Comparison of ENCODE assay signal across 8 cellular contexts in genomic region chr16:67158637-67159600, GRCh38. TPM values are rescaled to one million over a fixed set of nuclear protein-coding genes. Genes with fewer than 3 reads are reported as not detected.
DNase-seq lines count a peak whose midpoint lies in the region; ATAC-seq and TF ChIP-seq lines count a peak whose summit lies in the region.

No MANE protein-coding gene starts in this region.

- peak overlapping the region; percentile 94 for H3K27ac Mint-ChIP-seq in activated B cell treated with CpG ODN at 0.5 μM for 24 hours

- peak overlapping the region; percentile 77 to 97 (median 92) for H3K4me3 ChIP-seq in BLaER1 treated with 17β-estradiol and CSF1 and Interleukin-3, amounts not matched to agents 10 nM and 100 nM
- H3K4me3 ChIP-seq in colonic mucosa (peak overlapping the region; percentile 98), mucosa of stomach (ENCODE audit: low read length) (peak overlapping the region; percentile 86)

- DNase-seq in activated B cell treated with CpG ODN at 0.5 μM for 24 hours (peak; percentile 78), colonic mucosa (peak; percentile 76), NCI-H2196 treated with DMSO at 0.1 percent for 48 hours (lab: John Stamatoyannopoulos, UW; ENCODE audit: unreplicated experiment) (no peak)
- DNase-seq in stimulated activated naive CD4-positive, alpha-beta T cell treated with Interleukin-2 at 50 U/mL for 16 hours (lab: John Stamatoyannopoulos, UW), result peak; percentile 78

- H3K36me3 Mint-ChIP-seq in activated B cell treated with CpG ODN at 0.5 μM for 24 hours (ENCODE audit: low read depth), result peaks cover 3% of the 10 kb centered on the region

- no peaks in the 10 kb centered on the region for H3K9me3 ChIP-seq in BLaER1 treated with 17β-estradiol and CSF1 and Interleukin-3, amounts not matched to agents 10 nM and 100 nM (replicated peaks in 1 of 11)
- H3K9me3 ChIP-seq in colonic mucosa (no peaks in the 10 kb centered on the region), mucosa of stomach (ENCODE audit: control insufficient read depth, low read length) (no peaks in the 10 kb centered on the region)

- intact Hi-C loops in activated B cell treated with CpG ODN at 0.5 μM for 24 hours (cut with micrococcal nuclease) (loop anchor here (1.0 to 10.0 kb wide), 7 partner anchors 15 to 506 kb away; partner anchors contain the start of genes ACD, C16orf86, CBFB and E2F4), colonic mucosa (cut with DNase I) (loop anchor here (5.0 kb wide), 2 partner anchors 142 to 182 kb away; no protein-coding TSS in a partner anchor)

- H4K20me1 ChIP-seq in BLaER1 treated with 17β-estradiol and CSF1 and Interleukin-3, amounts not matched to agents 10 nM and 100 nM, result peaks cover 61 to 84% (median 81%) of the 10 kb centered on the region in 11 experiments

- peaks cover 28 to 50% (median 39%) of the 10 kb centered on the region in 11 experiments for H3K27me3 ChIP-seq in BLaER1 treated with 17β-estradiol and CSF1 and Interleukin-3, amounts not matched to agents 10 nM and 100 nM
- H3K27me3 ChIP-seq in colonic mucosa (peaks cover 10% of the 10 kb centered on the region), mucosa of stomach (ENCODE audit: control insufficient read depth, insufficient read depth, low read length) (peaks cover 7% of the 10 kb centered on the region)

- H3K4me1 ChIP-seq in BLaER1 treated with 17β-estradiol and CSF1 and Interleukin-3, amounts not matched to agents 10 nM and 100 nM, result peaks cover 51 to 75% (median 59%) of the 10 kb centered on the region in 10 experiments
- H3K4me1 ChIP-seq in colonic mucosa (peaks cover 32% of the 10 kb centered on the region), mucosa of stomach (ENCODE audit: control insufficient read depth, insufficient read depth, low read length) (peaks cover 47% of the 10 kb centered on the region)

- peak overlapping the region; percentile 71 to 89 (median 81) for H3K9ac ChIP-seq in BLaER1 treated with 17β-estradiol and CSF1 and Interleukin-3, amounts not matched to agents 10 nM and 100 nM
- H3K9ac ChIP-seq in colonic mucosa (ENCODE audit: low read depth in 2 of 2, low read length in 2 of 2), result peak overlapping the region; percentile 85 to 96
- peak overlapping the region; percentile 99 for H3K9ac ChIP-seq in mucosa of stomach (ENCODE audit: low read length)

- H3K4me1 Mint-ChIP-seq in activated B cell treated with CpG ODN at 0.5 μM for 24 hours, result peaks cover 58% of the 10 kb centered on the region

- no peaks in the 10 kb centered on the region for H3K9me3 Mint-ChIP-seq in activated B cell treated with CpG ODN at 0.5 μM for 24 hours

- H3K4me2 ChIP-seq in BLaER1 treated with 17β-estradiol and CSF1 and Interleukin-3, amounts not matched to agents 10 nM and 100 nM, result peak overlapping the region; percentile 80 to 100 (median 97)

- H3K36me3 ChIP-seq in BLaER1 treated with 17β-estradiol and CSF1 and Interleukin-3, amounts not matched to agents 10 nM and 100 nM, result peaks cover 0 to 7% (median 0%) of the 10 kb centered on the region in 11 experiments; a peak in 2 of 22 replicates
- no peaks in the 10 kb centered on the region for H3K36me3 ChIP-seq in colonic mucosa
- H3K36me3 ChIP-seq in mucosa of stomach (ENCODE audit: control insufficient read depth, insufficient read depth, low read length), result no peaks in the 10 kb centered on the region

- H3K27me3 Mint-ChIP-seq in activated B cell treated with CpG ODN at 0.5 μM for 24 hours, result peaks cover 13% of the 10 kb centered on the region

- peak; percentile 31 for ATAC-seq in GM19372 (IDR thresholded peaks at IDR 0.05; ENCODE audit: low read depth, unreplicated experiment)
- ATAC-seq in HG03520 (IDR thresholded peaks at IDR 0.05; ENCODE audit: unreplicated experiment), result peak; percentile 29
- ATAC-seq in activated B cell treated with CpG ODN at 0.5 μM for 24 hours (ENCODE audit: low read depth), result peak; percentile 61

- peak overlapping the region; percentile 94 for H3K4me3 Mint-ChIP-seq in activated B cell treated with CpG ODN at 0.5 μM for 24 hours

- peak overlapping the region; percentile 55 to 76 (median 68); a peak in 21 of 22 replicates for H3K27ac ChIP-seq in BLaER1 treated with 17β-estradiol and CSF1 and Interleukin-3, amounts not matched to agents 10 nM and 100 nM
- H3K27ac ChIP-seq in colonic mucosa, result peak overlapping the region; percentile 96

- CTCF ChIA-PET in activated B cell treated with CpG ODN at 0.5 μM for 24 hours (lab: Charles Lee), result interaction anchor here (1.4 to 2.2 kb wide), 3 partner anchors 26 to 141 kb away, joined by 3 to 14 read pairs (median 12); no protein-coding TSS in a partner anchor

- POLR2A ChIA-PET in activated B cell treated with CpG ODN at 0.5 μM for 24 hours (lab: Charles Lee), result interaction anchor here (0.5 to 2.2 kb wide), 11 partner anchors 8 to 926 kb away, joined by 3 to 20 read pairs (median 3); partner anchors contain the start of genes B3GNT9, CBFB, CTCF and FHOD1

- TF ChIP-seq CTCF in activated B cell treated with CpG ODN at 0.5 μM for 24 hours (IDR thresholded peaks at IDR 0.05), result no peak
- no peak for TF ChIP-seq CTCF in colonic mucosa (IDR thresholded peaks at IDR 0.05)

RNA-seq across cellular contexts. Expression of gene TRADD, which starts 0.8 kb away (rescaled TPM):
- total RNA-seq in activated B cell treated with CpG ODN at 0.5 μM for 24 hours (31.5 and 37.3 TPM in 2 replicates), colonic mucosa (10 to 100 TPM; 27.5 to 37.1 TPM)

RNA-seq across cellular contexts. Expression of gene FBXL8, which starts 0.8 kb away (rescaled TPM):
- 5.6 and 6.5 TPM in 2 replicates for total RNA-seq in activated B cell treated with CpG ODN at 0.5 μM for 24 hours
- total RNA-seq in colonic mucosa, result 10 to 100 TPM; 12.0 to 27.1 TPM

RNA-seq across cellular contexts. Expression of gene HSF4, which starts 5.6 kb away (rescaled TPM):
- total RNA-seq in activated B cell treated with CpG ODN at 0.5 μM for 24 hours (5.9 and 7.3 TPM in 2 replicates), colonic mucosa (10 to 100 TPM; 23.6 TPM)

RNA-seq across cellular contexts. Expression of gene B3GNT9, which starts 8.1 kb away (rescaled TPM):
- total RNA-seq in activated B cell treated with CpG ODN at 0.5 μM for 24 hours (0.64 and 0.93 TPM in 2 replicates), colonic mucosa (1 to 10 TPM; 4.4 to 4.9 TPM)

RNA-seq across cellular contexts. Expression of gene NOL3, which starts 11.4 kb away (rescaled TPM):
- total RNA-seq in activated B cell treated with CpG ODN at 0.5 μM for 24 hours (0.64 and 0.91 TPM in 2 replicates), colonic mucosa (10 to 100 TPM; 26.2 to 31.0 TPM)
